9 cellular contexts compared by ENCODE assay signal in the genomic region with DNA sequence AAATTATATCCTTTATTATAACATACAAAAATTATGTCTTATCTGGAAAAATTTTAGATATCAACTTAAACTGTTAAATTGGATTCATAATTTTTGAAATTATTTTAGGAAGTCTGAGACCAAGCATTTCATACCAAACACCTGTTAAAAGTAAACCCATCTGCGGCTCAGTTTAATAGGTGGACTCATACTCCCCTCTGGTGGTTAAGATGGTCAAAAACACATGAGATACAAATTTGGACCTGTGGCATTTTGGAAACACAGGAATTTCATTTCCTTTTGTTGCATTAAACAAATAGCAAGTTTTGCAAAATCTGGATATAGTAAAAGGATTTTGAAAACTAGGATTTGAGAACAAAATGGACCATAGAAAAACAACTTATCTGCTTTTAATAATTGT. TPM values are rescaled to one million over a fixed set of nuclear protein-coding genes. Genes with fewer than 3 reads are reported as not detected.
DNase-seq lines count a peak whose midpoint lies in the region; ATAC-seq and TF ChIP-seq lines count a peak whose summit lies in the region.
"Had no signal": no experiment of that assay in that cellular context is flagged by ENCODE, and none has a peak within 500 bp of the region (broad histone marks: within the 10 kb centered on the region; RNA-seq: fewer than 3 reads in every experiment).

No MANE protein-coding gene starts in this region.

- DNase-seq in activated CD8-positive, alpha-beta T cell treated with anti-CD3 and anti-CD28 coated beads for 36 hours = peak; percentile 13
- DNase-seq in activated CD8-positive, alpha-beta T cell treated with anti-CD3 and anti-CD28 coated beads, Interleukin-2, amount 10 ng/mL, durations not matched to agents 7 days and 5 days = no peak
- DNase-seq in RWPE1 (ENCODE audit: low spot score) = peak; percentile 69
- DNase-seq in foreskin fibroblast = peak; percentile 37 to 72
- no peak for DNase-seq in spleen
- no peak for DNase-seq in epidermal melanocyte (ENCODE audit: insufficient read length, low spot score)
- DNase-seq in GF-D8 (lab: John Stamatoyannopoulos, UW) = no peak

- ATAC-seq in activated CD8-positive, alpha-beta T cell treated with anti-CD3 and anti-CD28 coated beads for 36 hours = peak; percentile 42
- ATAC-seq in activated CD8-positive, alpha-beta T cell treated with anti-CD3 and anti-CD28 coated beads, Interleukin-2, amount 10 ng/mL, durations not matched to agents 7 days and 5 days = no peak
- ATAC-seq in HG03135 (IDR thresholded peaks at IDR 0.05; ENCODE audit: unreplicated experiment) = peak; percentile 54

- POLR2A ChIA-PET in activated CD8-positive, alpha-beta T cell treated with anti-CD3 and anti-CD28 coated beads for 36 hours (lab: Charles Lee) = no interaction called here
- POLR2A ChIA-PET in activated CD8-positive, alpha-beta T cell treated with anti-CD3 and anti-CD28 coated beads, Interleukin-2, amount 10 ng/mL, durations not matched to agents 7 days and 5 days (lab: Charles Lee) = no interaction called here
- POLR2A ChIA-PET in RWPE1 (lab: Yijun Ruan, JAX; ENCODE audit: low non-redundant PET) = no interaction called here

- intact Hi-C loops in activated CD8-positive, alpha-beta T cell treated with anti-CD3 and anti-CD28 coated beads for 36 hours (cut with micrococcal nuclease) = no loop called here
- intact Hi-C loops in spleen (cut with DNase I; ENCODE audit: low total_unique reads) = no loop called here

- no peaks in the 10 kb centered on the region for H3K9me3 Mint-ChIP-seq in activated CD8-positive, alpha-beta T cell treated with anti-CD3 and anti-CD28 coated beads for 36 hours
- no peaks in the 10 kb centered on the region for H3K9me3 Mint-ChIP-seq in activated CD8-positive, alpha-beta T cell treated with anti-CD3 and anti-CD28 coated beads, Interleukin-2, amount 10 ng/mL, durations not matched to agents 7 days and 5 days (ENCODE audit: insufficient read depth)
- H3K9me3 Mint-ChIP-seq: stimulated activated naive CD8-positive, alpha-beta T cell treated with anti-CD3 and anti-CD28 coated beads, Interleukin-15, Interleukin-2, amounts not matched to agents 100 ng/mL and 50 ng/mL, for 24 hours had no signal

- 36 to 64% (median 54%) methylated on average over 1 of the region's 1 CpG for WGBS in spleen, 5 donors

- CTCF ChIA-PET in activated CD8-positive, alpha-beta T cell treated with anti-CD3 and anti-CD28 coated beads for 36 hours (lab: Charles Lee) = interaction anchor here (1.7 kb wide), 1 partner anchor 32 kb away, joined by 4 read pairs; no protein-coding TSS in a partner anchor
- CTCF ChIA-PET in activated CD8-positive, alpha-beta T cell treated with anti-CD3 and anti-CD28 coated beads, Interleukin-2, amount 10 ng/mL, durations not matched to agents 7 days and 5 days (lab: Charles Lee) = no interaction called here
- CTCF ChIA-PET in RWPE1 (lab: Yijun Ruan, JAX) = no interaction called here

- TF ChIP-seq CTCF in activated CD8-positive, alpha-beta T cell treated with anti-CD3 and anti-CD28 coated beads for 36 hours (IDR thresholded peaks at IDR 0.05) = peak; percentile 55
- TF ChIP-seq CTCF in RWPE1 (conservative IDR thresholded peaks at IDR 0.05; ENCODE audit: low read depth) (peak; percentile 62), foreskin fibroblast (IDR thresholded peaks at IDR 0.05; ENCODE audit: low read depth, low read length) (peak; percentile 31), spleen (IDR thresholded peaks at IDR 0.05 in 8 of 11, conservative IDR thresholded peaks at IDR 0.05 in 3 of 11) (peak in 7 of 11 experiments; percentile 11 to 51 (median 41))

- no peak overlapping the region for H3K4me3 ChIP-seq in foreskin fibroblast (ENCODE audit: low read depth in 1 of 2, low read length in 2 of 2)
- no peak overlapping the region for H3K4me3 ChIP-seq in spleen

- no peak for TF ChIP-seq POLR2A in spleen (IDR thresholded peaks at IDR 0.05)

- H3K4me1 Mint-ChIP-seq in activated CD8-positive, alpha-beta T cell treated with anti-CD3 and anti-CD28 coated beads for 36 hours (ENCODE audit: low read depth) = no peaks in the 10 kb centered on the region
- no peaks in the 10 kb centered on the region for H3K4me1 Mint-ChIP-seq in activated CD8-positive, alpha-beta T cell treated with anti-CD3 and anti-CD28 coated beads, Interleukin-2, amount 10 ng/mL, durations not matched to agents 7 days and 5 days (ENCODE audit: low read depth)

- no peak overlapping the region for H3K27ac Mint-ChIP-seq in activated CD8-positive, alpha-beta T cell treated with anti-CD3 and anti-CD28 coated beads for 36 hours
- H3K27ac Mint-ChIP-seq in activated CD8-positive, alpha-beta T cell treated with anti-CD3 and anti-CD28 coated beads, Interleukin-2, amount 10 ng/mL, durations not matched to agents 7 days and 5 days = no peak overlapping the region
- H3K27ac Mint-ChIP-seq: stimulated activated naive CD8-positive, alpha-beta T cell treated with anti-CD3 and anti-CD28 coated beads, Interleukin-15, Interleukin-2, amounts not matched to agents 100 ng/mL and 50 ng/mL, for 24 hours had no signal

- H3K4me3 Mint-ChIP-seq in activated CD8-positive, alpha-beta T cell treated with anti-CD3 and anti-CD28 coated beads for 36 hours = no peak overlapping the region
- no peak overlapping the region for H3K4me3 Mint-ChIP-seq in activated CD8-positive, alpha-beta T cell treated with anti-CD3 and anti-CD28 coated beads, Interleukin-2, amount 10 ng/mL, durations not matched to agents 7 days and 5 days
- H3K4me3 Mint-ChIP-seq: stimulated activated naive CD8-positive, alpha-beta T cell treated with anti-CD3 and anti-CD28 coated beads, Interleukin-15, Interleukin-2, amounts not matched to agents 100 ng/mL and 50 ng/mL, for 24 hours had no signal

- H3K27me3 Mint-ChIP-seq in activated CD8-positive, alpha-beta T cell treated with anti-CD3 and anti-CD28 coated beads for 36 hours = no peaks in the 10 kb centered on the region
- peaks cover 7% of the 10 kb centered on the region for H3K27me3 Mint-ChIP-seq in activated CD8-positive, alpha-beta T cell treated with anti-CD3 and anti-CD28 coated beads, Interleukin-2, amount 10 ng/mL, durations not matched to agents 7 days and 5 days (ENCODE audit: low read depth)
- H3K27me3 Mint-ChIP-seq: stimulated activated naive CD8-positive, alpha-beta T cell treated with anti-CD3 and anti-CD28 coated beads, Interleukin-15, Interleukin-2, amounts not matched to agents 100 ng/mL and 50 ng/mL, for 24 hours had no signal

- no peaks in the 10 kb centered on the region for H3K27me3 ChIP-seq in spleen (replicated peaks in 1 of 7)

- no peaks in the 10 kb centered on the region for H3K36me3 ChIP-seq in spleen

- H3K27ac ChIP-seq in RWPE1 (no peak overlapping the region), spleen (no peak overlapping the region)

- H3K36me3 Mint-ChIP-seq in activated CD8-positive, alpha-beta T cell treated with anti-CD3 and anti-CD28 coated beads for 36 hours (ENCODE audit: low read depth) = no peaks in the 10 kb centered on the region
- no peaks in the 10 kb centered on the region for H3K36me3 Mint-ChIP-seq in activated CD8-positive, alpha-beta T cell treated with anti-CD3 and anti-CD28 coated beads, Interleukin-2, amount 10 ng/mL, durations not matched to agents 7 days and 5 days (ENCODE audit: low read depth)

- peaks cover 0 to 2% (median 0%) of the 10 kb centered on the region in 8 donors for H3K9me3 ChIP-seq in spleen

- no peaks in the 10 kb centered on the region for H3K4me1 ChIP-seq in spleen

RNA-seq across cellular contexts. Expression of a gene that starts 53.7 kb away (rescaled TPM):
- total RNA-seq in activated CD8-positive, alpha-beta T cell treated with anti-CD3 and anti-CD28 coated beads for 36 hours = 1 to 10 TPM; 1.6 to 1.9 TPM
- total RNA-seq in activated CD8-positive, alpha-beta T cell treated with anti-CD3 and anti-CD28 coated beads, Interleukin-2, amount 10 ng/mL, durations not matched to agents 7 days and 5 days = under 1 TPM; 0.13 to 0.16 TPM
- total RNA-seq in spleen = 10 to 100 TPM; 12.0 to 22.9 (median 16.0) TPM
- polyA plus RNA-seq in spleen = 1 to 10 TPM; 2.1 to 3.8 (median 2.9) TPM

Comparison
In these comparisons a context has a peak if more than half of its experiments do, and no peak if none do; other contexts are left out.
1. DNase-seq: peak in activated CD8-positive, alpha-beta T cell treated with anti-CD3 and anti-CD28 coated beads for 36 hours (single experiment), RWPE1 (single experiment) and foreskin fibroblast (2 of 2); none in activated CD8-positive, alpha-beta T cell treated with anti-CD3 and anti-CD28 coated beads, Interleukin-2, amount 10 ng/mL, durations not matched to agents 7 days and 5 days (single experiment), spleen (single experiment), epidermal melanocyte (single experiment) and GF-D8 (single experiment).
2. RNA of a gene that starts 53.7 kb away (total RNA-seq): 12.0 to 22.9 TPM in spleen; 1.6 to 1.9 TPM in activated CD8-positive, alpha-beta T cell treated with anti-CD3 and anti-CD28 coated beads for 36 hours and 0.13 to 0.16 TPM in activated CD8-positive, alpha-beta T cell treated with anti-CD3 and anti-CD28 coated beads, Interleukin-2, amount 10 ng/mL, durations not matched to agents 7 days and 5 days; every median in the first group is over 4 times any median in the second.
3. Peak in every context shown above with its lines, with median percentiles within 50 percentile points of each other: CTCF ChIP-seq.